ENCODE assay signal across 20 cellular contexts in the genomic region with DNA sequence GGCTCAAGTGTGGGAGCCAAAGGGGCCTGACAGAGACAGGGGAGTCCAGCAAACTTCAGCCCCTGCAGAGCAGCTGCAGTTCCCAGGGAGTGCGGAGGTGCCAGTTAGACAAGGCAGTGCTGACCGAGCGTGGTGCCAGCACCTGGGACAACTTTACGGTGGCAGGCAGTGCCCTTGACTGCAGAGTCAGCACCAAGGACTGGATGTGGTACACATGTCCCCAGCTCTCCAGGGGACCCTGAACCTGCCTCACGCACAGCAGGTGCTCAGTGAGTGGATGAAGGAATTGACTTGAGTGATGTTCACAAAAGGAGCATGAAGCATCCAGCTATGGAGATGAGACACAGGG.
DNase-seq lines count a peak whose midpoint lies in the region; ATAC-seq and TF ChIP-seq lines count a peak whose summit lies in the region.
"Had no signal": no experiment of that assay in that cellular context is flagged by ENCODE, and none has a peak within 500 bp of the region (broad histone marks: within the 10 kb centered on the region; RNA-seq: fewer than 3 reads in every experiment).

No MANE protein-coding gene starts in this region.

- peak; percentile 92 for ATAC-seq in Right ventricle myocardium superior (ENCODE audit: poor library complexity)
- ATAC-seq: CD8-positive, alpha-beta T cell had no signal

- peaks cover 22% of the 10 kb centered on the region for H3K4me1 ChIP-seq in left ventricle myocardium inferior
- H3K4me1 ChIP-seq: Caco-2, SJSA1 had no signal

- TF ChIP-seq CTCF in left ventricle myocardium inferior (IDR thresholded peaks at IDR 0.05; ENCODE audit: borderline replicate concordance) = no peak

- H3K36me3 ChIP-seq in left ventricle myocardium inferior = no peaks in the 10 kb centered on the region
- H3K36me3 ChIP-seq: SJSA1 had no signal

- no peaks in the 10 kb centered on the region for H3K27me3 ChIP-seq in left ventricle myocardium inferior (ENCODE audit: low read depth)
- H3K27me3 ChIP-seq: SJSA1 had no signal

- intact Hi-C loops in Right ventricle myocardium superior (cut with DNase I) (no loop called here), cardiac septum (cut with DNase I) (no loop called here), left ventricle myocardium inferior (cut with micrococcal nuclease) (no loop called here)

- H3K9me3 ChIP-seq in left ventricle myocardium inferior (replicated peaks) = no peaks in the 10 kb centered on the region
- H3K9me3 ChIP-seq: Caco-2, SJSA1 had no signal

- H3K4me3 ChIP-seq in left ventricle myocardium inferior = no peak overlapping the region
- H3K4me3 ChIP-seq: GM23248, SJSA1 had no signal

- peak overlapping the region; percentile 33 for H3K27ac ChIP-seq in left ventricle myocardium inferior (replicated peaks)
- H3K27ac ChIP-seq: C4-2B, GM23248, HL-60, SJSA1 had no signal

- DNase-seq in Right ventricle myocardium superior (peak; percentile 59), cardiac septum (ENCODE audit: low spot score) (no peak), NCI-H510A treated with DMSO at 0.1 percent for 48 hours (lab: John Stamatoyannopoulos, UW) (peak; percentile 67), left ventricle myocardium inferior (peak; percentile 31), islet precursor cell (no peak), middle frontal gyrus (ENCODE audit: extremely low spot score, low spot score) (no peak)
- DNase-seq in activated naive CD4-positive, alpha-beta T cell treated with anti-CD3 and anti-CD28 coated beads, Interleukin-2, amount 50 U/mL, for 16 hours = no peak
- DNase-seq: Caco-2; CD8-positive, alpha-beta T cell; GM23248; H7; NCI-H1092; NCI-H1436 treated with DMSO at 0.1 percent for 48 hours; NCI-H2029; NCI-H2227 treated with DMSO at 0.1 percent for 48 hours; NCI-H524 treated with DMSO at 0.1 percent for 48 hours; NCI-H774 had no signal

Comparison
In these comparisons a context has a peak if more than half of its experiments do, and no peak if none do; other contexts are left out.
1. DNase-seq: peak in Right ventricle myocardium superior (single experiment), NCI-H510A treated with DMSO at 0.1 percent for 48 hours (single experiment) and left ventricle myocardium inferior (single experiment); none in cardiac septum (single experiment), islet precursor cell (single experiment), activated naive CD4-positive, alpha-beta T cell treated with anti-CD3 and anti-CD28 coated beads, Interleukin-2, amount 50 U/mL, for 16 hours (single experiment) and middle frontal gyrus (single experiment).